In genomic region chr6:37807656-37808055, GRCh38 we compare ENCODE assay signal across 10 cellular contexts. TPM values are rescaled to one million over a fixed set of nuclear protein-coding genes. Genes with fewer than 3 reads are reported as not detected.
DNase-seq lines count a peak whose midpoint lies in the region; ATAC-seq, FAIRE-seq and TF ChIP-seq lines count a peak whose summit lies in the region.
"Had no signal": no experiment of that assay in that cellular context is flagged by ENCODE, and none has a peak within 500 bp of the region (broad histone marks: within the 10 kb centered on the region; RNA-seq: fewer than 3 reads in every experiment).

No MANE protein-coding gene starts in this region.

- TF ChIP-seq CTCF in A549 (IDR thresholded peaks at IDR 0.05) (no peak), HFF-Myc (IDR thresholded peaks at IDR 0.05; ENCODE audit: low read depth, low read length, missing control alignments) (peak; percentile 14), VCaP (conservative IDR thresholded peaks at IDR 0.05) (no peak), kidney (IDR thresholded peaks at IDR 0.05; ENCODE audit: borderline replicate concordance, extremely low read depth, insufficient read depth) (peak; percentile 20), GM13976 (IDR thresholded peaks at IDR 0.05; ENCODE audit: borderline replicate concordance, control extremely low read depth, extremely low read depth, insufficient read depth, missing control alignments) (no peak)

- 56% methylated on average over 4 of the region's 6 CpGs for WGBS in A549 (ENCODE audit: missing lambda C conversion rate)

- H3K36me3 ChIP-seq in kidney (ENCODE audit: control insufficient read depth in 1 of 2, insufficient read depth in 2 of 2, low read length in 2 of 2), result no peaks in the 10 kb centered on the region

- intact Hi-C loops in kidney (cut with DNase I), result no loop called here

- ATAC-seq in A549 (peak; percentile 54 to 58; a peak in 4 of 6 replicates), HG02678 (IDR thresholded peaks at IDR 0.05; ENCODE audit: unreplicated experiment) (no peak), GM19463 (IDR thresholded peaks at IDR 0.05; ENCODE audit: unreplicated experiment) (no peak)

- DNase-seq in A549 (ENCODE audit: low read depth in 1 of 2, low spot score in 1 of 2) (no peak), HFF-Myc (ENCODE audit: extremely low read depth, low read depth) (no peak), kidney (peak; percentile 76), GM13976 (ENCODE audit: low spot score) (no peak), EL (no peak)
- DNase-seq: activated naive CD4-positive, alpha-beta T cell treated with Interleukin-2 at 50 U/mL for 16 hours; HCEC 1CT had no signal

- no peak for TF ChIP-seq RAD21 in A549 (conservative IDR thresholded peaks at IDR 0.05 in 1 of 2, IDR thresholded peaks at IDR 0.05 in 1 of 2)

- in situ Hi-C loops in GM13976 (cut with MboI; ENCODE audit: low sequenced_read_pairs, unreplicated experiment), result no loop called here

- H3K9ac ChIP-seq in kidney (ENCODE audit: low read length in 2 of 2), result no peak overlapping the region

- no peak overlapping the region for H3K4me3 ChIP-seq in A549
- no peak overlapping the region for H3K4me3 ChIP-seq in HFF-Myc (replicated peaks; ENCODE audit: low read depth, low read length)
- no peak overlapping the region for H3K4me3 ChIP-seq in kidney (ENCODE audit: low read length in 2 of 2)

- no peak overlapping the region for H3K4me2 ChIP-seq in A549

- CTCF ChIA-PET in A549 (lab: Yijun Ruan, JAX), result interaction anchor here (0.9 kb wide), 1 partner anchor 17 kb away, joined by 3 read pairs; no protein-coding TSS in a partner anchor

- no peak for FAIRE-seq in A549 (lab: Jason Lieb, UNC)
- FAIRE-seq in kidney (lab: Jason Lieb, UNC), result no peak

- POLR2A ChIA-PET in A549 (lab: Yijun Ruan, JAX), result no interaction called here

- no peaks in the 10 kb centered on the region for H3K4me1 ChIP-seq in A549
- H3K4me1 ChIP-seq in kidney (ENCODE audit: control insufficient read depth in 1 of 2, insufficient read depth in 1 of 2, low read depth in 1 of 2, low read length in 2 of 2), result peaks cover 9% of the 10 kb centered on the region in 2 donors

- no peak overlapping the region for H3K27ac ChIP-seq in A549
- H3K27ac ChIP-seq in VCaP, result peak overlapping the region; percentile 28
- no peak overlapping the region for H3K27ac ChIP-seq in kidney (ENCODE audit: low read depth in 2 of 2, low read length in 2 of 2)

- no peak for TF ChIP-seq EP300 in A549 (IDR thresholded peaks at IDR 0.05)

- H3K9me3 ChIP-seq in A549 (no peaks in the 10 kb centered on the region), kidney (ENCODE audit: control insufficient read depth in 1 of 2, low read length in 2 of 2) (no peaks in the 10 kb centered on the region)

- TF ChIP-seq POLR2A in A549 (IDR thresholded peaks at IDR 0.05; ENCODE audit: low read length), result no peak

TF ChIP-seq in A549, 52 proteins besides CTCF, POLR2A, EP300 and RAD21:
- TF ChIP-seq, protein P1, sequence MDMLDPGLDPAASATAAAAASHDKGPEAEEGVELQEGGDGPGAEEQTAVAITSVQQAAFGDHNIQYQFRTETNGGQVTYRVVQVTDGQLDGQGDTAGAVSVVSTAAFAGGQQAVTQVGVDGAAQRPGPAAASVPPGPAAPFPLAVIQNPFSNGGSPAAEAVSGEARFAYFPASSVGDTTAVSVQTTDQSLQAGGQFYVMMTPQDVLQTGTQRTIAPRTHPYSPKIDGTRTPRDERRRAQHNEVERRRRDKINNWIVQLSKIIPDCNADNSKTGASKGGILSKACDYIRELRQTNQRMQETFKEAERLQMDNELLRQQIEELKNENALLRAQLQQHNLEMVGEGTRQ (IDR thresholded peaks at IDR 0.05), result no peak
- TF ChIP-seq HEYL (CRISPR knock-in tag; IDR thresholded peaks at IDR 0.05), result no peak
- TF ChIP-seq RNF2 (IDR thresholded peaks at IDR 0.05; ENCODE audit: borderline replicate concordance, low read depth), result no peak
- no peak for TF ChIP-seq CBX8 (IDR thresholded peaks at IDR 0.05)
- TF ChIP-seq GATA3 (IDR thresholded peaks at IDR 0.05; ENCODE audit: borderline replicate concordance), result no peak
- no peak for TF ChIP-seq E2F6 (IDR thresholded peaks at IDR 0.05; ENCODE audit: borderline replicate concordance, low read depth)
- TF ChIP-seq FOSB (CRISPR knock-in tag; IDR thresholded peaks at IDR 0.05), result no peak
- TF ChIP-seq, protein P2, sequence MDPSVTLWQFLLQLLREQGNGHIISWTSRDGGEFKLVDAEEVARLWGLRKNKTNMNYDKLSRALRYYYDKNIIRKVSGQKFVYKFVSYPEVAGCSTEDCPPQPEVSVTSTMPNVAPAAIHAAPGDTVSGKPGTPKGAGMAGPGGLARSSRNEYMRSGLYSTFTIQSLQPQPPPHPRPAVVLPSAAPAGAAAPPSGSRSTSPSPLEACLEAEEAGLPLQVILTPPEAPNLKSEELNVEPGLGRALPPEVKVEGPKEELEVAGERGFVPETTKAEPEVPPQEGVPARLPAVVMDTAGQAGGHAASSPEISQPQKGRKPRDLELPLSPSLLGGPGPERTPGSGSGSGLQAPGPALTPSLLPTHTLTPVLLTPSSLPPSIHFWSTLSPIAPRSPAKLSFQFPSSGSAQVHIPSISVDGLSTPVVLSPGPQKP (IDR thresholded peaks at IDR 0.05; ENCODE audit: low read depth, low read length), result no peak
- TF ChIP-seq HOXB13 (CRISPR knock-in tag; IDR thresholded peaks at IDR 0.05; ENCODE audit: low read depth), result no peak
- no peak for TF ChIP-seq TFCP2L1 (CRISPR knock-in tag; IDR thresholded peaks at IDR 0.05)
- no peak for TF ChIP-seq TP53 (CRISPR knock-in tag; IDR thresholded peaks at IDR 0.05)
- TF ChIP-seq CEBPB (IDR thresholded peaks at IDR 0.05), result no peak
- TF ChIP-seq ESRRA (IDR thresholded peaks at IDR 0.05; ENCODE audit: borderline replicate concordance, low read length), result no peak
- TF ChIP-seq HOXB5 (CRISPR knock-in tag; IDR thresholded peaks at IDR 0.05), result no peak
- TF ChIP-seq MYC (IDR thresholded peaks at IDR 0.05; ENCODE audit: borderline replicate concordance, low read length), result no peak
- TF ChIP-seq EHF (CRISPR knock-in tag; IDR thresholded peaks at IDR 0.05), result no peak
- TF ChIP-seq CHD2 (IDR thresholded peaks at IDR 0.05; ENCODE audit: low read length, partially characterized antibody), result no peak
- no peak for TF ChIP-seq SREBF2 (IDR thresholded peaks at IDR 0.05)
- TF ChIP-seq, protein P3, sequence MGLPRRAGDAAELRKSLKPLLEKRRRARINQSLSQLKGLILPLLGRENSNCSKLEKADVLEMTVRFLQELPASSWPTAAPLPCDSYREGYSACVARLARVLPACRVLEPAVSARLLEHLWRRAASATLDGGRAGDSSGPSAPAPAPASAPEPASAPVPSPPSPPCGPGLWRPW (IDR thresholded peaks at IDR 0.05), result no peak
- TF ChIP-seq, protein P4, sequence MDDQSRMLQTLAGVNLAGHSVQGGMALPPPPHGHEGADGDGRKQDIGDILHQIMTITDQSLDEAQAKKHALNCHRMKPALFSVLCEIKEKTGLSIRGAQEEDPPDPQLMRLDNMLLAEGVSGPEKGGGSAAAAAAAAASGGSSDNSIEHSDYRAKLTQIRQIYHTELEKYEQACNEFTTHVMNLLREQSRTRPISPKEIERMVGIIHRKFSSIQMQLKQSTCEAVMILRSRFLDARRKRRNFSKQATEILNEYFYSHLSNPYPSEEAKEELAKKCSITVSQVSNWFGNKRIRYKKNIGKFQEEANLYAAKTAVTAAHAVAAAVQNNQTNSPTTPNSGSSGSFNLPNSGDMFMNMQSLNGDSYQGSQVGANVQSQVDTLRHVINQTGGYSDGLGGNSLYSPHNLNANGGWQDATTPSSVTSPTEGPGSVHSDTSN (IDR thresholded peaks at IDR 0.05), result no peak

RNA-seq across cellular contexts. Expression of gene ZFAND3, which starts 11.9 kb away (rescaled TPM):
- polyA plus RNA-seq in A549 (2011; rRNA removed) (12.0 and 21.4 TPM in 2 replicates), A549 (2017; fragmentation: RNase III; extraction: RNeasy Plus Mini Kit Qiagen cat#74134 plus additional on column Dnase treatment) (50.0 to 53.4 TPM (median 52.4 TPM) in 3 replicates), kidney (ENCODE audit: insufficient read depth, low read depth, low replicate concordance) (44.6 TPM)
- polyA plus RNA-seq in A549 (2012; cell fraction: cytosol; rRNA removed), result 7.9 and 10.6 TPM in 2 replicates
- polyA plus RNA-seq in A549 (2012; cell fraction: nucleus; rRNA removed), result 8.3 and 14.5 TPM in 2 replicates
- polyA minus RNA-seq in A549 (2011; rRNA and poly(A)+ RNA removed), result 19.3 and 27.2 TPM in 2 replicates
- total RNA-seq in kidney, result 104 TPM

Comparison
In these comparisons a context has a peak if more than half of its experiments do, and no peak if none do; other contexts are left out.
1. ATAC-seq: peak in A549 (2 of 2); none in HG02678 (single experiment) and GM19463 (single experiment).
2. CTCF ChIP-seq: peak in HFF-Myc (single experiment) and kidney (single experiment); none in A549 (single experiment), VCaP (single experiment) and GM13976 (single experiment).